In genomic region chr5:61603211-61603908, GRCh38 we compare ENCODE assay signal across 8 cellular contexts.
DNase-seq lines count a peak whose midpoint lies in the region; ATAC-seq and TF ChIP-seq lines count a peak whose summit lies in the region.
"Had no signal": no experiment of that assay in that cellular context is flagged by ENCODE, and none has a peak within 500 bp of the region (broad histone marks: within the 10 kb centered on the region; RNA-seq: fewer than 3 reads in every experiment).

No MANE protein-coding gene starts in this region.

- peak; percentile 46 for DNase-seq in H7
- DNase-seq in left cardiac atrium = peak; percentile 39
- DNase-seq in putamen (ENCODE audit: low spot score) = peak; percentile 84
- DNase-seq in HAP-1 (ENCODE audit: low spot score in 2 of 2) = no peak
- no peak for DNase-seq in NOMO-1 treated with DMSO at 0.1 percent for 48 hours (lab: John Stamatoyannopoulos, UW; ENCODE audit: unreplicated experiment)
- DNase-seq: islet precursor cell had no signal

- no peaks in the 10 kb centered on the region for H3K36me3 ChIP-seq in H7 (replicated peaks; ENCODE audit: control insufficient read depth, insufficient read depth, low read length)
- H3K36me3 ChIP-seq in HAP-1 (replicated peaks) = no peaks in the 10 kb centered on the region

- peak; percentile 32 for TF ChIP-seq CTCF in VCaP (conservative IDR thresholded peaks at IDR 0.05)

- no peaks in the 10 kb centered on the region for H3K27me3 ChIP-seq in H7 (ENCODE audit: control insufficient read depth, insufficient read depth, low read length)
- H3K27me3 ChIP-seq in HAP-1 (ENCODE audit: low read depth) = no peaks in the 10 kb centered on the region

- ATAC-seq in left cardiac atrium (peak; percentile 78 to 94), HG02840 (IDR thresholded peaks at IDR 0.05; ENCODE audit: low FRiP score, unreplicated experiment) (no peak)

- H3K4me3 ChIP-seq in H7 (ENCODE audit: insufficient read depth, low read depth, low read length) = no peak overlapping the region
- no peak overlapping the region for H3K4me3 ChIP-seq in HAP-1

- intact Hi-C loops in left cardiac atrium (cut with DNase I) = no loop called here

- H3K27ac ChIP-seq in VCaP = peak overlapping the region; percentile 41

- in situ Hi-C loops in HAP-1 (cut with MboI; ENCODE audit: low sequenced_read_pairs) = no loop called here

- H3K4me1 ChIP-seq in HAP-1 = peaks cover 15% of the 10 kb centered on the region

- H3K9me3 ChIP-seq in HAP-1 = no peaks in the 10 kb centered on the region

Comparison
In these comparisons a context has a peak if more than half of its experiments do, and no peak if none do; other contexts are left out.
1. DNase-seq: peak in H7 (single experiment), left cardiac atrium (single experiment) and putamen (single experiment); none in HAP-1 (0 of 2) and NOMO-1 treated with DMSO at 0.1 percent for 48 hours (single experiment).